Comparison of ENCODE assay signal across 1 cellular context in genomic region chr17:82648165-82648668, GRCh38.
A peak's percentile ranks its signal among the peaks of the same experiment; 100 is the strongest.
TF ChIP-seq lines count a peak whose summit lies in the region.

TSS of gene WDR45B (minus strand) at chr17:82648444. CDS start at chr17:82648340, 104 bp downstream.

TF ChIP-seq in WTC11, 78 proteins besides CTCF, POLR2A, EP300 and RAD21 (continued from another document):
- TF ChIP-seq AFF4 (CRISPR knock-in tag; IDR thresholded peaks at IDR 0.05; ENCODE audit: borderline replicate concordance) (no peak), ESRRA (CRISPR knock-in tag; IDR thresholded peaks at IDR 0.05; ENCODE audit: borderline replicate concordance) (0 out of 2 replicates have a peak, but pooled peaks have one; percentile 56), ATF3 (CRISPR knock-in tag; conservative IDR thresholded peaks at IDR 0.05) (no peak), GTF2I (CRISPR knock-in tag; conservative IDR thresholded peaks at IDR 0.05) (no peak), PRDM15 (CRISPR knock-in tag; IDR thresholded peaks at IDR 0.05) (no peak)
